15 cellular contexts compared by ENCODE assay signal in the genomic region with DNA sequence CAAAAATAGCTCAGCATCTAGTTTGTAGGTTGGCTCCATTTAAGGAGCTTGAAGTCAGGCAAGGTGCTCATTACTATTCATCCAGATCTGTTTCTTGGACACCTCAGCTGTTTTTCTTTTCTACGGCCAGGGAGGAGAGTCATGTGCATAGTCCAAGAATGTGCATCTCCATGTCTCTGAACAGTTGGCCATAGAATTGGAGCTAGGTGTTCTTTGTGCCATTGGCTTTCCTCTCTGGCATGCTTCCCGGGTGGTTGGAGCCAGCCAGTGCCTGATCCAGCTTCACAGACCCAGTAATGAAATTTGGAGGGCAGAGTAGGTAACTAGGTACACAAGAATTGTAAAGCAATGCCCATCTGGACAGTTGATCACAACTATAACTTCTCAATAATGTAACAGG. TPM values are rescaled to one million over a fixed set of nuclear protein-coding genes. Genes with fewer than 3 reads are reported as not detected.
DNase-seq lines count a peak whose midpoint lies in the region; ATAC-seq and TF ChIP-seq lines count a peak whose summit lies in the region.
"Had no signal": no experiment of that assay in that cellular context is flagged by ENCODE, and none has a peak within 500 bp of the region (broad histone marks: within the 10 kb centered on the region; RNA-seq: fewer than 3 reads in every experiment).

No MANE protein-coding gene starts in this region.

- no peak overlapping the region for H3K4me3 Mint-ChIP-seq in natural killer cell
- H3K4me3 Mint-ChIP-seq: B cell; CD4-positive, alpha-beta T cell; GM23338 had no signal

- TF ChIP-seq CTCF in left ventricle myocardium inferior (IDR thresholded peaks at IDR 0.05; ENCODE audit: borderline replicate concordance), result no peak
- no peak for TF ChIP-seq CTCF in natural killer cell (IDR thresholded peaks at IDR 0.05)

- H3K9me3 ChIP-seq in left ventricle myocardium inferior (replicated peaks), result no peaks in the 10 kb centered on the region
- H3K9me3 ChIP-seq in skeletal muscle tissue (ENCODE audit: control insufficient read depth in 3 of 3, low read length in 3 of 3), result no peaks in the 10 kb centered on the region

- no peak overlapping the region for H3K4me3 ChIP-seq in left ventricle myocardium inferior
- H3K4me3 ChIP-seq in skeletal muscle tissue (ENCODE audit: low read length in 3 of 3), result no peak overlapping the region
- H3K4me3 ChIP-seq: GM12878, GM23338 had no signal

- H3K9ac ChIP-seq in skeletal muscle tissue (ENCODE audit: low read depth in 1 of 3, low read length in 3 of 3), result no peak overlapping the region

- H3K9me3 Mint-ChIP-seq in natural killer cell, result peaks cover 2 to 5% of the 10 kb centered on the region in 2 donors
- H3K9me3 Mint-ChIP-seq: CD4-positive, alpha-beta T cell; GM23338 had no signal

- no peak for DNase-seq in Right ventricle myocardium inferior (ENCODE audit: missing footprints)
- no peak for DNase-seq in left cardiac atrium
- DNase-seq in NCI-H446 (lab: John Stamatoyannopoulos, UW), result peak; percentile 30 to 79
- DNase-seq in left ventricle myocardium inferior, result peak; percentile 46
- DNase-seq in natural killer cell, result no peak
- DNase-seq: C1 segment of cervical spinal cord; CD4-positive, alpha-beta T cell; DMS53; H7 had no signal

- H3K27me3 ChIP-seq in left ventricle myocardium inferior (ENCODE audit: low read depth) (no peaks in the 10 kb centered on the region), skeletal muscle tissue (ENCODE audit: control insufficient read depth in 3 of 3, insufficient read depth in 3 of 3, low read length in 3 of 3) (no peaks in the 10 kb centered on the region)

- intact Hi-C loops in Right ventricle myocardium inferior (cut with DNase I), result no loop called here
- intact Hi-C loops in left cardiac atrium (cut with DNase I), result no loop called here
- intact Hi-C loops in left ventricle myocardium inferior (cut with micrococcal nuclease), result no loop called here
- intact Hi-C loops in natural killer cell (cut with micrococcal nuclease), result no loop called here

- no peaks in the 10 kb centered on the region for H3K4me1 Mint-ChIP-seq in natural killer cell
- H3K4me1 Mint-ChIP-seq: B cell, GM23338 had no signal

- H3K27ac Mint-ChIP-seq in natural killer cell, result no peak overlapping the region
- H3K27ac Mint-ChIP-seq: B cell; CD4-positive, alpha-beta T cell; GM23338 had no signal

- ATAC-seq in Right ventricle myocardium inferior, result peak; percentile 78
- no peak for ATAC-seq in left cardiac atrium
- ATAC-seq in GM21576 (IDR thresholded peaks at IDR 0.05; ENCODE audit: unreplicated experiment), result no peak
- no peak for ATAC-seq in natural killer cell
- ATAC-seq: GM12878, GM23338 had no signal

- H3K27me3 Mint-ChIP-seq in natural killer cell (ENCODE audit: low read depth in 2 of 2), result no peaks in the 10 kb centered on the region
- H3K27me3 Mint-ChIP-seq: B cell; CD4-positive, alpha-beta T cell had no signal

- H3K27ac ChIP-seq in left ventricle myocardium inferior (replicated peaks), result peak overlapping the region; percentile 61
- H3K27ac ChIP-seq in skeletal muscle tissue (ENCODE audit: low read depth, low read length), result peak overlapping the region; percentile 29
- H3K27ac ChIP-seq: HL-60 had no signal

- H3K36me3 Mint-ChIP-seq in natural killer cell, result no peaks in the 10 kb centered on the region

- no peaks in the 10 kb centered on the region for H3K36me3 ChIP-seq in left ventricle myocardium inferior
- no peaks in the 10 kb centered on the region for H3K36me3 ChIP-seq in skeletal muscle tissue (ENCODE audit: control insufficient read depth in 3 of 3, insufficient read depth in 3 of 3, low read length in 3 of 3)

- H3K4me1 ChIP-seq in left ventricle myocardium inferior (peaks cover 17% of the 10 kb centered on the region), skeletal muscle tissue (ENCODE audit: control insufficient read depth in 3 of 3, insufficient read depth in 3 of 3, low read length in 3 of 3) (peaks cover 13 to 26% (median 18%) of the 10 kb centered on the region in 3 donors)

RNA-seq across cellular contexts. Expression of a gene that starts 21.6 kb away (rescaled TPM):
- total RNA-seq in Right ventricle myocardium inferior (19.5 TPM), left cardiac atrium (1 to 10 TPM; 7.2 to 8.5 TPM), left ventricle myocardium inferior (15.4 TPM), skeletal muscle tissue (40.2 TPM), natural killer cell (not detected)
- total RNA-seq: CD4-positive, alpha-beta T cell; GM12878 had no signal

Comparison
In these comparisons a context has a peak if more than half of its experiments do, and no peak if none do; other contexts are left out.
1. DNase-seq: peak in NCI-H446 (2 of 2) and left ventricle myocardium inferior (single experiment); none in Right ventricle myocardium inferior (single experiment), left cardiac atrium (single experiment) and natural killer cell (single experiment).
2. RNA of a gene that starts 21.6 kb away (total RNA-seq): 40.2 TPM in skeletal muscle tissue (single experiment), 19.5 TPM in Right ventricle myocardium inferior (single experiment), 15.4 TPM in left ventricle myocardium inferior (single experiment) and 7.2 to 8.5 TPM in left cardiac atrium; not detected in natural killer cell; every median in the first group is over 4 times any median in the second.